In genomic region chr6:15535495-15536200, GRCh38 we compare ENCODE assay signal across 24 cellular contexts.
DNase-seq lines count a peak whose midpoint lies in the region; ATAC-seq and TF ChIP-seq lines count a peak whose summit lies in the region.
"Had no signal": no experiment of that assay in that cellular context is flagged by ENCODE, and none has a peak within 500 bp of the region (broad histone marks: within the 10 kb centered on the region; RNA-seq: fewer than 3 reads in every experiment).

No MANE protein-coding gene starts in this region.

- peaks cover 6% of the 10 kb centered on the region for H3K4me1 Mint-ChIP-seq in activated T-cell treated with anti-CD3 and anti-CD28 coated beads, Interleukin-2, amount 50 U/mL, for 72 hours (ENCODE audit: low read depth)
- H3K4me1 Mint-ChIP-seq in activated T-helper 17 cell treated with anti-CD3 and anti-CD28 coated beads, Interleukin-2, amount 50 U/mL, for 72 hours: peaks cover 3% of the 10 kb centered on the region
- H3K4me1 Mint-ChIP-seq: WTC11 had no signal

- no peak for DNase-seq in activated T-cell treated with anti-CD3 and anti-CD28 coated beads, Interleukin-2, amount 50 U/mL, for 72 hours
- DNase-seq in activated T-cell treated with anti-CD3 and anti-CD28 coated beads for 4 hours (no peak), left lung (no peak), testis (no peak), NCI-H510A (lab: John Stamatoyannopoulos, UW) (no peak), NK-92 (lab: John Stamatoyannopoulos, UW; ENCODE audit: unreplicated experiment) (no peak), left lobe of liver (ENCODE audit: low spot score) (no peak)
- DNase-seq: activated CD8-positive, alpha-beta T cell treated with anti-CD3 and anti-CD28 coated beads for 36 hours; activated T-cell treated with anti-CD3 and anti-CD28 coated beads, Interleukin-2, amount 50 U/mL, for 48 hours; effector memory CD4-positive, alpha-beta T cell; esophagus squamous epithelium; Karpas-422; NCI-H1048; NCI-H187; NCI-H774; stimulated activated CD4-positive, alpha-beta T cell treated with anti-CD3 and anti-CD28 coated beads, Interleukin-4, amount 100 ng/mL, for 1 hour; T-helper 9 cell had no signal

- WGBS in testis, 2 donors: 91% methylated on average over 3 of the region's 3 CpGs

- H3K27ac Mint-ChIP-seq in activated T-cell treated with anti-CD3 and anti-CD28 coated beads, Interleukin-2, amount 50 U/mL, for 72 hours: peak overlapping the region; percentile 22
- H3K27ac Mint-ChIP-seq in activated T-helper 17 cell treated with anti-CD3 and anti-CD28 coated beads, Interleukin-2, amount 50 U/mL, for 72 hours: peak overlapping the region; percentile 4
- H3K27ac Mint-ChIP-seq: activated CD8-positive, alpha-beta T cell treated with anti-CD3 and anti-CD28 coated beads for 36 hours; activated naive CD4-positive, alpha-beta T cell treated with anti-CD3 and anti-CD28 coated beads, Interleukin-2, amount 50 U/mL, for 24 hours; neural progenitor cell; WTC11 had no signal

- H3K27me3 ChIP-seq in left lung (no peaks in the 10 kb centered on the region), testis (no peaks in the 10 kb centered on the region)
- H3K27me3 ChIP-seq: BLaER1, esophagus squamous epithelium, neural progenitor cell, tibial nerve had no signal

- no peak overlapping the region for H3K4me3 Mint-ChIP-seq in activated T-cell treated with anti-CD3 and anti-CD28 coated beads, Interleukin-2, amount 50 U/mL, for 72 hours
- H3K4me3 Mint-ChIP-seq in activated T-helper 17 cell treated with anti-CD3 and anti-CD28 coated beads, Interleukin-2, amount 50 U/mL, for 72 hours: no peak overlapping the region
- H3K4me3 Mint-ChIP-seq: activated CD8-positive, alpha-beta T cell treated with anti-CD3 and anti-CD28 coated beads for 36 hours; activated naive CD4-positive, alpha-beta T cell treated with anti-CD3 and anti-CD28 coated beads, Interleukin-2, amount 50 U/mL, for 24 hours; neural progenitor cell; stimulated activated naive CD8-positive, alpha-beta T cell treated with anti-CD3 and anti-CD28 coated beads, Interleukin-15, Interleukin-2, amounts not matched to agents 100 ng/mL and 50 ng/mL, for 24 hours; WTC11 had no signal

- H3K36me3 ChIP-seq in left lung: peaks cover 0 to 30% of the 10 kb centered on the region in 2 donors
- no peaks in the 10 kb centered on the region for H3K36me3 ChIP-seq in testis (ENCODE audit: low read depth, missing control alignments)
- H3K36me3 ChIP-seq: neural progenitor cell had no signal

- H3K4me1 ChIP-seq in left lung: peaks cover 0 to 65% of the 10 kb centered on the region in 2 donors
- peaks cover 30% of the 10 kb centered on the region for H3K4me1 ChIP-seq in testis
- H3K4me1 ChIP-seq: BLaER1, neural progenitor cell, tibial nerve had no signal

- no peaks in the 10 kb centered on the region for H3K9me3 ChIP-seq in left lung
- no peaks in the 10 kb centered on the region for H3K9me3 ChIP-seq in testis
- H3K9me3 ChIP-seq: esophagus squamous epithelium, tibial nerve had no signal

- ATAC-seq in activated T-cell treated with anti-CD3 and anti-CD28 coated beads, Interleukin-2, amount 50 U/mL, for 72 hours (replicated peaks in 1 of 2): no peak
- ATAC-seq in activated T-helper 17 cell treated with anti-CD3 and anti-CD28 coated beads, Interleukin-2, amount 50 U/mL, for 72 hours (replicated peaks): no peak
- ATAC-seq in left lung (no peak), left lobe of liver (no peak)
- ATAC-seq: activated CD8-positive, alpha-beta T cell treated with anti-CD3 and anti-CD28 coated beads for 36 hours; WTC11 had no signal

- H3K4me3 ChIP-seq in left lung (peak overlapping the region in 1 of 2 donors; percentile 1), testis (no peak overlapping the region)
- H3K4me3 ChIP-seq: BLaER1, esophagus squamous epithelium, neural progenitor cell, tibial nerve had no signal

- intact Hi-C loops in left lung (cut with DNase I): no loop called here
- intact Hi-C loops in testis (cut with DNase I; ENCODE audit: low total_unique reads): no loop called here

- TF ChIP-seq CTCF in left lung (IDR thresholded peaks at IDR 0.05) (no peak), testis (IDR thresholded peaks at IDR 0.05) (no peak)

- no peak for TF ChIP-seq POLR2A in testis (IDR thresholded peaks at IDR 0.05)

- no peaks in the 10 kb centered on the region for H3K9me3 Mint-ChIP-seq in activated T-cell treated with anti-CD3 and anti-CD28 coated beads, Interleukin-2, amount 50 U/mL, for 72 hours
- H3K9me3 Mint-ChIP-seq in activated T-helper 17 cell treated with anti-CD3 and anti-CD28 coated beads, Interleukin-2, amount 50 U/mL, for 72 hours: peaks cover 5% of the 10 kb centered on the region
- H3K9me3 Mint-ChIP-seq: activated CD8-positive, alpha-beta T cell treated with anti-CD3 and anti-CD28 coated beads for 36 hours; activated naive CD4-positive, alpha-beta T cell treated with anti-CD3 and anti-CD28 coated beads, Interleukin-2, amount 50 U/mL, for 24 hours; stimulated activated naive CD8-positive, alpha-beta T cell treated with anti-CD3 and anti-CD28 coated beads, Interleukin-15, Interleukin-2, amounts not matched to agents 100 ng/mL and 50 ng/mL, for 24 hours had no signal

- peak overlapping the region; percentile 13 to 81 for H3K27ac ChIP-seq in left lung
- peak overlapping the region; percentile 19 to 22 for H3K27ac ChIP-seq in testis
- H3K27ac ChIP-seq: BLaER1, esophagus squamous epithelium, neural progenitor cell, tibial nerve had no signal

- no peaks in the 10 kb centered on the region for H3K27me3 Mint-ChIP-seq in activated T-cell treated with anti-CD3 and anti-CD28 coated beads, Interleukin-2, amount 50 U/mL, for 72 hours (ENCODE audit: low read depth)
- no peaks in the 10 kb centered on the region for H3K27me3 Mint-ChIP-seq in activated T-helper 17 cell treated with anti-CD3 and anti-CD28 coated beads, Interleukin-2, amount 50 U/mL, for 72 hours
- H3K27me3 Mint-ChIP-seq: activated CD8-positive, alpha-beta T cell treated with anti-CD3 and anti-CD28 coated beads for 36 hours; activated naive CD4-positive, alpha-beta T cell treated with anti-CD3 and anti-CD28 coated beads, Interleukin-2, amount 50 U/mL, for 24 hours; stimulated activated naive CD8-positive, alpha-beta T cell treated with anti-CD3 and anti-CD28 coated beads, Interleukin-15, Interleukin-2, amounts not matched to agents 100 ng/mL and 50 ng/mL, for 24 hours had no signal

- peaks cover 2 to 9% of the 10 kb centered on the region in 2 donors for H3K36me3 Mint-ChIP-seq in activated T-cell treated with anti-CD3 and anti-CD28 coated beads, Interleukin-2, amount 50 U/mL, for 72 hours (ENCODE audit: insufficient read depth in 2 of 2)
- peaks cover 30% of the 10 kb centered on the region for H3K36me3 Mint-ChIP-seq in activated T-helper 17 cell treated with anti-CD3 and anti-CD28 coated beads, Interleukin-2, amount 50 U/mL, for 72 hours (ENCODE audit: low read depth)
